17 cellular contexts compared by ENCODE assay signal in the genomic region with DNA sequence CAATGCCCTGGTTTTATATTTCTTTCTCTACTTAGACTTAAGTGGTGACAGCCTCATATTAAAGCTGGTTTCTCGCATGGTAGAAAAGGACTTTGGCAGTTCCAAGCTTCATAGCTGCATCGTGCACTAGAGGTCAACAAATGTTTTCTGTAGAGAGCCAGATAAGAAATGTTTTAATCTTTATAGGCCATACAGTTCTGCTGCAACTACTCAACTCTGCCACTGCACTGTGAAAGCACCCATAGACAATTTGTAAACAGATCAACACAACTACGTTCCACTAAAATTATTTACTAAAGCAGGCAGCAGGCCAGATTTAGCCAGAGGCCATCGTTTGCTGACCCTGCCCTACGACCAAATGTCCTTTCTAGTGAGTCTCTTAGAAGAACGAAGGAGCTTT.
"Had no signal": no experiment of that assay in that cellular context is flagged by ENCODE, and none has a peak within 500 bp of the region (broad histone marks: within the 10 kb centered on the region; RNA-seq: fewer than 3 reads in every experiment).

No MANE protein-coding gene starts in this region.

- H3K4me3 ChIP-seq: adrenal gland, breast epithelium, gastroesophageal sphincter, tibial artery had no signal

- H3K36me3 ChIP-seq: breast epithelium had no signal

- DNase-seq: activated CD4-positive, alpha-beta T cell treated with anti-CD3 and anti-CD28 coated beads, Interleukin-2, amount 50 U/mL, for 4 hours; activated CD4-positive, CD25-positive, alpha-beta regulatory T cell treated with anti-CD3 and anti-CD28 coated beads, Interleukin-2, amount 50 U/mL, for 72 hours; activated gamma-delta T cell; adrenal gland; cerebellar nuclear complex; cortex of kidney; midbrain; nucleus accumbens; stimulated activated CD4-positive, alpha-beta T cell treated with anti-CD3 and anti-CD28 coated beads, Interleukin-2, amount 100 ng/mL, for 24 hours; stimulated activated naive CD8-positive, alpha-beta T cell treated with anti-CD3 and anti-CD28 coated beads, Interleukin-15, Interleukin-2, amounts not matched to agents 100 U/mL and 50 U/mL, for 24 hours; substantia nigra; T-cell; tibial artery had no signal

- H3K27me3 ChIP-seq: adrenal gland, breast epithelium, gastroesophageal sphincter, tibial artery had no signal

- H3K9me3 ChIP-seq: adrenal gland, gastroesophageal sphincter, tibial artery had no signal

- ATAC-seq: activated naive CD4-positive, alpha-beta T cell treated with anti-CD3 and anti-CD28 coated beads, Interleukin-2, amount 50 U/mL, for 72 hours; esophagus mucosa; gastroesophageal sphincter; stimulated activated naive CD8-positive, alpha-beta T cell treated with anti-CD3 and anti-CD28 coated beads, Interleukin-15, Interleukin-2, amounts not matched to agents 100 U/mL and 50 U/mL, for 24 hours; T-cell had no signal

- H3K4me1 ChIP-seq: breast epithelium, tibial artery had no signal

- H3K27ac ChIP-seq: adrenal gland, breast epithelium, gastroesophageal sphincter, tibial artery had no signal
